In genomic region chr1:230648114-230648513, GRCh38 we compare ENCODE assay signal across 28 cellular contexts.
"Had no signal": no experiment of that assay in that cellular context is flagged by ENCODE, and none has a peak within 500 bp of the region (broad histone marks: within the 10 kb centered on the region; RNA-seq: fewer than 3 reads in every experiment).

No MANE protein-coding gene starts in this region.

- H3K27ac Mint-ChIP-seq: activated CD8-positive, alpha-beta memory T cell treated with anti-CD3 and anti-CD28 coated beads, Interleukin-2, amount 10 ng/mL, durations not matched to agents 7 days and 5 days; activated naive CD8-positive, alpha-beta T cell; activated T-cell treated with anti-CD3 and anti-CD28 coated beads, Interleukin-2, amount 50 U/mL, for 24 hours; activated T-helper 1 cell treated with anti-CD3 and anti-CD28 coated beads, Interleukin-12 subunit alpha, Interleukin-12 subunit beta, Interleukin-2, Interleukin-4 antibody, amounts not matched to agents 30 ng/mL and 10 ng/mL and 1 ng/mL, durations not matched to agents 14 hours and 24 hours and 36 hours; WTC11 had no signal

- H3K27ac ChIP-seq: brain microvascular endothelial cell, cardiac muscle cell, RWPE1, SJSA1 had no signal

- H3K9me3 Mint-ChIP-seq: activated T-cell treated with anti-CD3 and anti-CD28 coated beads, Interleukin-2, amount 50 U/mL, for 24 hours; activated T-helper 1 cell treated with anti-CD3 and anti-CD28 coated beads, Interleukin-12 subunit alpha, Interleukin-12 subunit beta, Interleukin-2, Interleukin-4 antibody, amounts not matched to agents 30 ng/mL and 10 ng/mL and 1 ng/mL, durations not matched to agents 14 hours and 24 hours and 36 hours had no signal

- H3K27me3 ChIP-seq: brain microvascular endothelial cell, cardiac muscle cell, SJSA1 had no signal

- H3K9me3 ChIP-seq: SJSA1 had no signal

- H3K27me3 Mint-ChIP-seq: activated CD8-positive, alpha-beta memory T cell treated with anti-CD3 and anti-CD28 coated beads, Interleukin-2, amount 10 ng/mL, durations not matched to agents 7 days and 5 days; activated naive CD8-positive, alpha-beta T cell; activated T-cell treated with anti-CD3 and anti-CD28 coated beads, Interleukin-2, amount 50 U/mL, for 24 hours had no signal

- H3K4me3 ChIP-seq: cardiac muscle cell, SJSA1 had no signal

- ATAC-seq: activated CD8-positive, alpha-beta memory T cell treated with anti-CD3 and anti-CD28 coated beads, Interleukin-2, amount 10 ng/mL, durations not matched to agents 7 days and 5 days; Panc1; SK-N-SH treated with all-trans-retinoic acid at 6 μM for 48 hours; WTC11 had no signal

- H3K36me3 ChIP-seq: brain microvascular endothelial cell, cardiac muscle cell, SJSA1 had no signal

- DNase-seq: activated CD4-positive, alpha-beta T cell treated with anti-CD3 and anti-CD28 coated beads for 48 hours; activated CD4-positive, alpha-beta T cell treated with anti-CD3 and anti-CD28 coated beads, Interleukin-2, amount 50 U/mL, for 48 hours; activated CD4-positive, CD25-positive, alpha-beta regulatory T cell treated with anti-CD3 and anti-CD28 coated beads, Interleukin-2, amount 50 U/mL, for 72 hours; activated CD8-positive, alpha-beta memory T cell treated with anti-CD3 and anti-CD28 coated beads, Interleukin-2, amount 10 ng/mL, durations not matched to agents 7 days and 5 days; activated effector memory CD4-positive, alpha-beta T cell treated with Interleukin-2 at 50 U/mL for 16 hours; activated naive CD4-positive, alpha-beta T cell; activated T-cell treated with anti-CD3 and anti-CD28 coated beads, Interleukin-2, amount 50 U/mL, for 24 hours; brain microvascular endothelial cell; cerebellar nuclear complex; Karpas-422; NCI-H1048; NCI-H1930; NCI-H2107; NCI-H2171 treated with DMSO at 0.1 percent for 48 hours; NCI-H226; NCI-H526; NCI-H82; NK-92 treated with Interleukin-12 subunit alpha and Interleukin-12 subunit beta, amount 100 ng/mL, for 24 hours; SHP77; SW 1271 had no signal

- H3K4me3 Mint-ChIP-seq: activated CD8-positive, alpha-beta memory T cell treated with anti-CD3 and anti-CD28 coated beads, Interleukin-2, amount 10 ng/mL, durations not matched to agents 7 days and 5 days; activated naive CD8-positive, alpha-beta T cell; activated T-cell treated with anti-CD3 and anti-CD28 coated beads, Interleukin-2, amount 50 U/mL, for 24 hours; activated T-helper 1 cell treated with anti-CD3 and anti-CD28 coated beads, Interleukin-12 subunit alpha, Interleukin-12 subunit beta, Interleukin-2, Interleukin-4 antibody, amounts not matched to agents 30 ng/mL and 10 ng/mL and 1 ng/mL, durations not matched to agents 14 hours and 24 hours and 36 hours; WTC11 had no signal
